8 cellular contexts compared by ENCODE assay signal in the genomic region with DNA sequence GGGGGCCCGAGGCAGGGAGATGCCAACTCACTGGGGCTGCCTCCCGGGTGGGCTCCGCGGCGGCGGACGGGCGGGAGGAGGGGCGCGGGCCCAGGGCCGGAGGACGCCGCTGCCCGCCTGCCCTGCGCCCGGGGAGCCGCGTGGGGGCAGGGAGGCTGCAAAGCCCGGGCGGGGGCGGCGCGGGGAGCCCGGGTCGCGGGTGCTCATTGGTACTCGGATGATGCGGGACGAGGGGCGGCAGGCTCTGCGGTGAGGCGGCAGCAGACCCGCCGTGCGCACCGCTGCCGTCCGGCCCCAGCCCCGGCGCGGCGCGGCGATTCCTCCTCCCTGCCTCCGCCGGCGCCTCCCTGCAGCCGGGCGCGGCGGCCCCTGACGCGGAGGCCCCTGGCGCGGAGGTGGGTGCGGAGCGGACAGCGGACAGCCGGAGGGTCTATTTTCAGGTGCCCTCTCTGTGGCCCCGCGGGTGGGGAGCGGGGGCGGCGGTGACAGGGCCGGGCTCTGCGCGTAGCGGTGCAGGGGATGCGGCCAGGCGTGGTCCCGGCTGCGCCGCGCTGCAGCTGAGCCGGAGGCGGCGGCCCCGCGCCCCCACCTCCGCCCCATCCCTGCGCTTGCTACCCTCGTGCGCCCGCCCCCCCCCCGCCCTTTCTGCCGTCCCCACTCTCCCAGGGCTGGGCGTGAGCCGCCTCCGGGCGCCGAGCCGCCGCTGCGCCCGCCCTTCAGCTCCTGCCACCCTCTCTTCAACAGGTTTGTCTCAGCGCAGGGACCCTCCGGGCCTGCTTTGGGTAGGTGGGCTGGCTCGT. TPM values are rescaled to one million over a fixed set of nuclear protein-coding genes. Genes with fewer than 3 reads are reported as not detected.
DNase-seq lines count a peak whose midpoint lies in the region; ATAC-seq, FAIRE-seq and TF ChIP-seq lines count a peak whose summit lies in the region.

No MANE protein-coding gene starts in this region.

- CTCF ChIA-PET in activated CD4-positive, alpha-beta T cell treated with anti-CD3 and anti-CD28 coated beads for 36 hours (lab: Charles Lee) = no interaction called here

- no peaks in the 10 kb centered on the region for H3K9me3 Mint-ChIP-seq in activated CD4-positive, alpha-beta T cell treated with anti-CD3 and anti-CD28 coated beads for 36 hours (ENCODE audit: low read depth)

- H3K4me3 ChIP-seq in bronchial epithelial cell (ENCODE audit: low read depth, low read length) = peak overlapping the region; percentile 52

- no peaks in the 10 kb centered on the region for H3K36me3 Mint-ChIP-seq in activated CD4-positive, alpha-beta T cell treated with anti-CD3 and anti-CD28 coated beads for 36 hours (ENCODE audit: low read depth)

- intact Hi-C loops in activated CD4-positive, alpha-beta T cell treated with anti-CD3 and anti-CD28 coated beads for 36 hours (cut with DNase I, micrococcal nuclease) = loop anchor here in 1 of 2 experiments (5.0 kb wide), 2 partner anchors 246 to 266 kb away; a partner anchor contains a TSS

- peaks cover 12% of the 10 kb centered on the region for H3K4me1 Mint-ChIP-seq in activated CD4-positive, alpha-beta T cell treated with anti-CD3 and anti-CD28 coated beads for 36 hours

- FAIRE-seq in bronchial epithelial cell (lab: Jason Lieb, UNC) = no peak

- POLR2A ChIA-PET in activated CD4-positive, alpha-beta T cell treated with anti-CD3 and anti-CD28 coated beads for 36 hours (lab: Charles Lee) = no interaction called here

- H3K27me3 Mint-ChIP-seq in activated CD4-positive, alpha-beta T cell treated with anti-CD3 and anti-CD28 coated beads for 36 hours = peaks cover 54% of the 10 kb centered on the region

- H3K36me3 ChIP-seq in bronchial epithelial cell (ENCODE audit: control insufficient read depth, insufficient read depth, low read length) = no peaks in the 10 kb centered on the region

- peak overlapping the region; percentile 72 for H3K4me3 Mint-ChIP-seq in activated CD4-positive, alpha-beta T cell treated with anti-CD3 and anti-CD28 coated beads for 36 hours

- peak; percentile 45 for ATAC-seq in activated CD4-positive, alpha-beta T cell treated with anti-CD3 and anti-CD28 coated beads for 36 hours
- peak; percentile 39 for ATAC-seq in HG02981 (IDR thresholded peaks at IDR 0.05; ENCODE audit: unreplicated experiment)
- no peak for ATAC-seq in GM21423 (IDR thresholded peaks at IDR 0.05; ENCODE audit: unreplicated experiment)

- H3K27ac Mint-ChIP-seq in activated CD4-positive, alpha-beta T cell treated with anti-CD3 and anti-CD28 coated beads for 36 hours = no peak overlapping the region

- no peaks in the 10 kb centered on the region for H3K27me3 ChIP-seq in bronchial epithelial cell (ENCODE audit: control insufficient read depth, insufficient read depth, low read length)

- DNase-seq in activated CD4-positive, alpha-beta T cell treated with anti-CD3 and anti-CD28 coated beads for 36 hours = peak; percentile 33
- DNase-seq in activated CD4-positive, alpha-beta T cell treated with anti-CD3 and anti-CD28 coated beads, Interleukin-2, amount 50 U/mL, for 4 hours = no peak
- DNase-seq in RKO (ENCODE audit: low spot score) (peak; percentile 48), bronchial epithelial cell (ENCODE audit: low read depth) (no peak), islet precursor cell (peak; percentile 65)
- peak; percentile 28 for DNase-seq in stimulated activated CD8-positive, alpha-beta memory T cell treated with anti-CD3 and anti-CD28 coated beads, Interleukin-4, amount 100 ng/mL, for 48 hours

- TF ChIP-seq CTCF in bronchial epithelial cell (IDR thresholded peaks at IDR 0.05; ENCODE audit: insufficient read depth, low read length, severe bottlenecking) = no peak

RNA-seq across cellular contexts. Expression of a gene that starts 0.6 kb away (rescaled TPM):
- total RNA-seq in activated CD4-positive, alpha-beta T cell treated with anti-CD3 and anti-CD28 coated beads for 36 hours = 10 to 100 TPM; 76.6 to 86.8 TPM
- 339 and 365 TPM in 2 replicates for total RNA-seq in bronchial epithelial cell

Comparison
In these comparisons a context has a peak if more than half of its experiments do, and no peak if none do; other contexts are left out.
1. DNase-seq: peak in activated CD4-positive, alpha-beta T cell treated with anti-CD3 and anti-CD28 coated beads for 36 hours (single experiment), RKO (single experiment), islet precursor cell (single experiment) and stimulated activated CD8-positive, alpha-beta memory T cell treated with anti-CD3 and anti-CD28 coated beads, Interleukin-4, amount 100 ng/mL, for 48 hours (single experiment); none in activated CD4-positive, alpha-beta T cell treated with anti-CD3 and anti-CD28 coated beads, Interleukin-2, amount 50 U/mL, for 4 hours (0 of 2) and bronchial epithelial cell (single experiment).